8 cellular contexts compared by ENCODE assay signal in the genomic region with DNA sequence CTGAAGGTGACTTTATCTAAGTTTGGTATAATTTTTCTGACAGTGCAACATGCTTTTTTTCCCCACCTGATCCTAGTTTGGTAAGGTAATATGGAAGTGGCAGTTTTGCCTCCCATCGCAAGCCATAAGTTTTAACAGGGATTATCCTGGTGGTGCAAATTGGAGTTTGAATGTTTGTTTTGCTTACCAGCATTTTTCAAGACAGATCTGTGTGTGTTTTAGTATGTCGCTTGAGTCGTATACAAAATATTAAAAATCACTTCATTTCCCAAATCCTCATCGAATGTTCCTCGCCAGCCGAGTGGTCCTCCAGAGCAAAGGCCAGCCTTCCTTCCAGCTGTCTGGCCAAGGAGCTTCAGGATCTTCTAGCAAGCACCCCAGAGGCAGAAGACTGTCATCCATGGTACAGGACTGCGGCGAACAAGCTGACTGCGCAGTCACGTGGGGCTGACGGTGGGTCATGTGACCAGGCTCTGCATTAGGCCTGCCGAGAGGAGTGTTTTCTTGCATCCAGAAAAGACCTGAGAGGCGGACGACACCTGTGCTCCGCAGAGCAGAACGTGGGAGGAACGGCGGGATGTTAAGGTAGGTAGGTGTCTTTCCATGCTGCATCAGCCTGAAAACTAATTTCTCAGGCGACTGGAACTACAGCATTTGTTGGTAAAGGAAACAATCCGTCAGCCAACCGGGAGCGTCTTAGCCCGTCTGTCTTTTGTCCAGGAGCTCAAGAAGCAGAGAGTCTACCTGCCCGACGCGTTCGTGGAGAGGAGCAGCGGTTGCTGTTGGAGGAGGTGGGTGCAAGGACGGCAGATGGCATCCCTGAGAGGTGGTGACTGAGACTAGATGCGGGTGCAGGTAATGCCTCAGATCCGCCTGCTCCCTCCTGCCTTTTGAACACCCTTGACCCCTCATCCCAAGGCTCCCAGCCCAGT. TPM values are rescaled to one million over a fixed set of nuclear protein-coding genes. Genes with fewer than 3 reads are reported as not detected.
DNase-seq lines count a peak whose midpoint lies in the region; ATAC-seq and TF ChIP-seq lines count a peak whose summit lies in the region.

A gene with protein sequence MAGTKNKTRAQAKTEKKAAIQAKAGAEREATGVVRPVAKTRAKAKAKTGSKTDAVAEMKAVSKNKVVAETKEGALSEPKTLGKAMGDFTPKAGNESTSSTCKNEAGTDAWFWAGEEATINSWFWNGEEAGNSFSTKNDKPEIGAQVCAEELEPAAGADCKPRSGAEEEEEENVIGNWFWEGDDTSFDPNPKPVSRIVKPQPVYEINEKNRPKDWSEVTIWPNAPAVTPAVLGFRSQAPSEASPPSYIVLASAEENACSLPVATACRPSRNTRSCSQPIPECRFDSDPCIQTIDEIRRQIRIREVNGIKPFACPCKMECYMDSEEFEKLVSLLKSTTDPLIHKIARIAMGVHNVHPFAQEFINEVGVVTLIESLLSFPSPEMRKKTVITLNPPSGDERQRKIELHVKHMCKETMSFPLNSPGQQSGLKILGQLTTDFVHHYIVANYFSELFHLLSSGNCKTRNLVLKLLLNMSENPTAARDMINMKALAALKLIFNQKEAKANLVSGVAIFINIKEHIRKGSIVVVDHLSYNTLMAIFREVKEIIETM (plus strand): TSS at position 507 of the 932 bp plus-strand sequence. CDS start 28,253 bp downstream, outside the sequence.

- TF ChIP-seq EP300 in transverse colon (IDR thresholded peaks at IDR 0.05; ENCODE audit: low read depth): no peak

- H3K4me3 Mint-ChIP-seq in activated naive CD8-positive, alpha-beta T cell treated with anti-CD3 and anti-CD28 coated beads, Interleukin-2, amount 10 ng/mL, durations not matched to agents 7 days and 5 days: peak within 1 kb of the TSS; percentile 86

- ATAC-seq in GM19328 (IDR thresholded peaks at IDR 0.05; ENCODE audit: unreplicated experiment) (peak; percentile 96), Right ventricle myocardium superior (ENCODE audit: poor library complexity) (peak; percentile 98)
- ATAC-seq in activated naive CD8-positive, alpha-beta T cell treated with anti-CD3 and anti-CD28 coated beads, Interleukin-2, amount 10 ng/mL, durations not matched to agents 7 days and 5 days (ENCODE audit: low read depth): peak; percentile 99

- H3K4me3 ChIP-seq in transverse colon: peak within 1 kb of the TSS; percentile 1 to 58 (median 27)

- peaks cover 5% of the 10 kb centered on the region for H3K4me1 Mint-ChIP-seq in activated naive CD8-positive, alpha-beta T cell treated with anti-CD3 and anti-CD28 coated beads, Interleukin-2, amount 10 ng/mL, durations not matched to agents 7 days and 5 days

- H3K9me3 ChIP-seq in transverse colon: no peaks in the 10 kb centered on the region

- intact Hi-C loops in Right ventricle myocardium superior (cut with DNase I): no loop called here
- intact Hi-C loops in posterior vena cava (cut with DNase I): no loop called here
- intact Hi-C loops in transverse colon (cut with DNase I; ENCODE audit: low total_unique reads): no loop called here

- POLR2A ChIA-PET in activated naive CD8-positive, alpha-beta T cell treated with anti-CD3 and anti-CD28 coated beads, Interleukin-2, amount 10 ng/mL, durations not matched to agents 7 days and 5 days (lab: Charles Lee): no interaction called here

- H3K9me3 Mint-ChIP-seq in activated naive CD8-positive, alpha-beta T cell treated with anti-CD3 and anti-CD28 coated beads, Interleukin-2, amount 10 ng/mL, durations not matched to agents 7 days and 5 days: no peaks in the 10 kb centered on the region

- H3K27ac ChIP-seq in transverse colon: peak within 1 kb of the TSS; percentile 19 to 69 (median 44)

- in situ Hi-C loops in ACHN (cut with HindIII; ENCODE audit: low pct_ligation_motif_present, low pct_unique_long_range_greater_than_20kb, low sequenced_read_pairs) (no loop called here), transverse colon (cut with MboI; ENCODE audit: low pct_ligation_motif_present in 1 of 4, low pct_unique_long_range_greater_than_20kb in 1 of 4, low sequenced_read_pairs in 3 of 4) (no loop called here)

- H3K27me3 ChIP-seq in transverse colon: no peaks in the 10 kb centered on the region

- peaks cover 0 to 3% (median 0%) of the 10 kb centered on the region in 4 donors for H3K4me1 ChIP-seq in transverse colon

- H3K27me3 Mint-ChIP-seq in activated naive CD8-positive, alpha-beta T cell treated with anti-CD3 and anti-CD28 coated beads, Interleukin-2, amount 10 ng/mL, durations not matched to agents 7 days and 5 days: no peaks in the 10 kb centered on the region

- TF ChIP-seq CTCF in transverse colon (IDR thresholded peaks at IDR 0.05): no peak

- no peak for TF ChIP-seq POLR2A in transverse colon (IDR thresholded peaks at IDR 0.05)

- H3K36me3 ChIP-seq in transverse colon: no peaks in the 10 kb centered on the region

- DNase-seq in ACHN: peak; percentile 51
- DNase-seq in HPDE6-E6E7 (ENCODE audit: extremely low spot score): peak; percentile 54
- peak; percentile 28 for DNase-seq in SHP77 treated with DMSO at 0.1 percent for 48 hours (lab: John Stamatoyannopoulos, UW)
- peak; percentile 74 for DNase-seq in activated naive CD8-positive, alpha-beta T cell treated with anti-CD3 and anti-CD28 coated beads, Interleukin-2, amount 10 ng/mL, durations not matched to agents 7 days and 5 days
- peak; percentile 84 for DNase-seq in Right ventricle myocardium superior
- DNase-seq in posterior vena cava (ENCODE audit: low spot score): peak; percentile 92
- DNase-seq in transverse colon: peak; percentile 80

- H3K27ac Mint-ChIP-seq in activated naive CD8-positive, alpha-beta T cell treated with anti-CD3 and anti-CD28 coated beads, Interleukin-2, amount 10 ng/mL, durations not matched to agents 7 days and 5 days: peak within 1 kb of the TSS; percentile 86

- 48% methylated on average over 31 of the region's 31 CpGs; no CpG with 5 or more reads in 1 of the 2 donors for WGBS in transverse colon (ENCODE audit: low coverage in 1 of 2), 2 donors

- no peaks in the 10 kb centered on the region for H3K36me3 Mint-ChIP-seq in activated naive CD8-positive, alpha-beta T cell treated with anti-CD3 and anti-CD28 coated beads, Interleukin-2, amount 10 ng/mL, durations not matched to agents 7 days and 5 days

RNA-seq across cellular contexts. Expression of the gene that starts here (rescaled TPM):
- total RNA-seq in activated naive CD8-positive, alpha-beta T cell treated with anti-CD3 and anti-CD28 coated beads, Interleukin-2, amount 10 ng/mL, durations not matched to agents 7 days and 5 days: 1 to 10 TPM; 2.0 to 2.2 TPM
- total RNA-seq in Right ventricle myocardium superior: 4.8 TPM
- total RNA-seq in posterior vena cava: 1 to 10 TPM; 4.5 to 6.7 TPM
- total RNA-seq in transverse colon: 1 to 10 TPM in 2 of 4 donors, not detected in 2; 1.5 to 4.0 TPM

Comparison
In these comparisons a context has a peak if more than half of its experiments do, and no peak if none do; other contexts are left out.
1. Peak in every context shown above with its lines: DNase-seq, ATAC-seq, H3K4me3 ChIP-seq and H3K27ac ChIP-seq.
2. DNase-seq: peak in every context shown above with its lines; median percentile 92 in posterior vena cava; 84 in Right ventricle myocardium superior; 80 in transverse colon; 74 in activated naive CD8-positive, alpha-beta T cell treated with anti-CD3 and anti-CD28 coated beads, Interleukin-2, amount 10 ng/mL, durations not matched to agents 7 days and 5 days; 54 in HPDE6-E6E7; 51 in ACHN; 28 in SHP77 treated with DMSO at 0.1 percent for 48 hours.